In genomic region chr14:71105177-71105576, GRCh38 we compare ENCODE assay signal across 1 cellular context.
TF ChIP-seq lines count a peak whose summit lies in the region.

No MANE protein-coding gene starts in this region.

TF ChIP-seq in SK-N-SH, 30 proteins besides CTCF, POLR2A, EP300 and RAD21 (continued from another document):
- no peak for TF ChIP-seq MAX (IDR thresholded peaks at IDR 0.05; ENCODE audit: low read depth)
- no peak for TF ChIP-seq NFIC (IDR thresholded peaks at IDR 0.05; ENCODE audit: borderline replicate concordance)
- TF ChIP-seq EZH2phosphoT487 (IDR thresholded peaks at IDR 0.05; ENCODE audit: borderline replicate concordance, low read depth) = no peak
